Comparison of ENCODE assay signal across 13 cellular contexts in the genomic region with DNA sequence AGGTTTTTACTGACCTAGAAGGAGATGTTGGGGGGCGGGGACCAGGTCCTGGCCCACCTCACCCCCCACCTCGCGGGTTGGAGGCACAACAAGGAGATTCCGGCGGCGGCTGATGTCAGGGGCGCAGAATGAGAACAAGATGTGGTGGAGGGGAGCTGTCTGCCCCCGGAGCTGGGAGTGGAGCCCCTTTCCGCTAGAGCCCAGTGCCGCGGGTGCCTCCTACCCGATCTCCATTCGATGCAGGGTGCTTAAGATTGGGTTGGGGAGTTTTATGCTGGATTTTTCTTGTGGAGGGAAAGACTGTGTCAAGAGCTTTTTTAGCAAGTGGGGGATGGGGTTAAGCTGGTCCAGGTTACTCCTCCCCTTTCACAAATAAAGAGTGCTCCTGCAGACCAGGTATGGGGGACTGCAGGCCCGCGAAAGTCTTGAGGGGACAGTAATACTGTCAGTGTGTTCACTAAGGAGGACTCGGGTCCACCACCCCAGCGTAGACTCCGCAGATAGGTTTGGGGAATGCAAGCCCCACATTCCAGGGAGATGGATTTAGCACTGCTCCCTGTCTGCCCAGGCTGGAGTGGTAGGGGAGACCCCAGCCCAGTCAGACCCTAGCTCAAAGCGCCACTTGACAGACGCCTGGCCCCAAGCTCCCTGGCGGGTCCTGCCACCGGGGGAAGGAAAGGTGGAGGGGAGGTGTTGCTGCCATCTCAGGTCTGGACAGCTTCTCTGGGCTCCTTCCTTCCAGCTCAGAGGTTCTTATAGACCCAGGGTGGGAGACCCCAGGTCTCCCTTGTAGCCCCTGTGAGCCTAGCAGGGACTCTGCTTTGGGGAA. TPM values are rescaled to one million over a fixed set of nuclear protein-coding genes. Genes with fewer than 3 reads are reported as not detected.
DNase-seq lines count a peak whose midpoint lies in the region; ATAC-seq lines count a peak whose summit lies in the region.
"Had no signal": no experiment of that assay in that cellular context is flagged by ENCODE, and none has a peak within 500 bp of the region (broad histone marks: within the 10 kb centered on the region; RNA-seq: fewer than 3 reads in every experiment).

No MANE protein-coding gene starts in this region.

- H3K27ac ChIP-seq in CD4-positive, CD25-positive, alpha-beta regulatory T cell (ENCODE audit: insufficient read depth, low read length, poor library complexity, severe bottlenecking), result no peak overlapping the region
- H3K27ac ChIP-seq in GM23248, result no peak overlapping the region
- H3K27ac ChIP-seq: KMS-11 had no signal

- H3K9me3 Mint-ChIP-seq in CD4-positive, CD25-positive, alpha-beta regulatory T cell, result no peaks in the 10 kb centered on the region
- no peaks in the 10 kb centered on the region for H3K9me3 Mint-ChIP-seq in activated naive CD4-positive, alpha-beta T cell treated with anti-CD3 and anti-CD28 coated beads, Interleukin-2, amount 10 ng/mL, durations not matched to agents 7 days and 5 days
- no peaks in the 10 kb centered on the region for H3K9me3 Mint-ChIP-seq in naive B cell

- H3K36me3 ChIP-seq in CD4-positive, CD25-positive, alpha-beta regulatory T cell (ENCODE audit: control insufficient read depth, insufficient read depth, low read length), result no peaks in the 10 kb centered on the region
- H3K36me3 ChIP-seq in GM23248 (ENCODE audit: low read depth), result no peaks in the 10 kb centered on the region
- H3K36me3 ChIP-seq: HAP-1 had no signal

- CTCF ChIA-PET in activated naive CD4-positive, alpha-beta T cell treated with anti-CD3 and anti-CD28 coated beads, Interleukin-2, amount 10 ng/mL, durations not matched to agents 7 days and 5 days (lab: Charles Lee), result interaction anchor here (1.0 to 1.5 kb wide), 4 partner anchors 11 to 133 kb away, joined by 3 to 4 read pairs (median 3); no protein-coding TSS in a partner anchor

- H3K27ac Mint-ChIP-seq in CD4-positive, CD25-positive, alpha-beta regulatory T cell, result no peak overlapping the region
- H3K27ac Mint-ChIP-seq in activated naive CD4-positive, alpha-beta T cell treated with anti-CD3 and anti-CD28 coated beads, Interleukin-2, amount 10 ng/mL, durations not matched to agents 7 days and 5 days, result peak overlapping the region; percentile 71
- peak overlapping the region in 3 of 6 donors; percentile 34 to 64 (median 60) for H3K27ac Mint-ChIP-seq in naive B cell

- peaks cover 0 to 35% (median 13%) of the 10 kb centered on the region in 4 donors for H3K4me1 Mint-ChIP-seq in CD4-positive, CD25-positive, alpha-beta regulatory T cell
- peaks cover 18% of the 10 kb centered on the region for H3K4me1 Mint-ChIP-seq in activated naive CD4-positive, alpha-beta T cell treated with anti-CD3 and anti-CD28 coated beads, Interleukin-2, amount 10 ng/mL, durations not matched to agents 7 days and 5 days
- peaks cover 26 to 38% (median 32%) of the 10 kb centered on the region in 3 donors for H3K4me1 Mint-ChIP-seq in naive B cell

- 28 to 30% methylated on average over 22 of the region's 22 CpGs for WGBS in GM23248 (ENCODE audit: low coverage in 1 of 2, low lambda C conversion rate in 2 of 2, missing lambda C conversion rate in 2 of 2), 2 experiments

- H3K4me3 Mint-ChIP-seq in CD4-positive, CD25-positive, alpha-beta regulatory T cell, result peak overlapping the region; percentile 53 to 93 (median 76)
- peak overlapping the region; percentile 30 for H3K4me3 Mint-ChIP-seq in activated naive CD4-positive, alpha-beta T cell treated with anti-CD3 and anti-CD28 coated beads, Interleukin-2, amount 10 ng/mL, durations not matched to agents 7 days and 5 days
- H3K4me3 Mint-ChIP-seq in naive B cell, result peak overlapping the region in 7 of 8 donors; percentile 10 to 84 (median 76)

- DNase-seq in CD4-positive, CD25-positive, alpha-beta regulatory T cell, result peak in 1 of 3 donors; percentile 19
- DNase-seq in GM23248 (peak; percentile 37), naive B cell (no peak), EL (no peak), NCI-H2171 treated with DMSO at 0.1 percent for 48 hours (lab: John Stamatoyannopoulos, UW) (no peak), islet precursor cell (no peak)
- peak; percentile 34 for DNase-seq in activated naive CD4-positive, alpha-beta T cell treated with anti-CD3 and anti-CD28 coated beads, Interleukin-2, amount 10 ng/mL, durations not matched to agents 7 days and 5 days
- DNase-seq: activated gamma-delta T cell treated with Interleukin-2 at 50 U/mL for 16 hours; Calu3; effector CD8-positive, alpha-beta T cell had no signal

- peaks cover 42% of the 10 kb centered on the region for H3K4me1 ChIP-seq in CD4-positive, CD25-positive, alpha-beta regulatory T cell (ENCODE audit: control insufficient read depth, insufficient read depth, low read length, poor library complexity, severe bottlenecking)
- peaks cover 13% of the 10 kb centered on the region for H3K4me1 ChIP-seq in GM23248 (ENCODE audit: insufficient read depth)

- H3K79me2 ChIP-seq in GM23248 (ENCODE audit: insufficient read depth), result no peaks in the 10 kb centered on the region

- in situ Hi-C loops in GM23248 (cut with MboI), result no loop called here

- H3K9me3 ChIP-seq in CD4-positive, CD25-positive, alpha-beta regulatory T cell (ENCODE audit: control insufficient read depth in 2 of 2, low read length in 2 of 2), result no peaks in the 10 kb centered on the region
- no peaks in the 10 kb centered on the region for H3K9me3 ChIP-seq in GM23248 (ENCODE audit: low read depth)
- H3K9me3 ChIP-seq: HAP-1 had no signal

- H3K36me3 Mint-ChIP-seq in CD4-positive, CD25-positive, alpha-beta regulatory T cell, result no peaks in the 10 kb centered on the region
- no peaks in the 10 kb centered on the region for H3K36me3 Mint-ChIP-seq in activated naive CD4-positive, alpha-beta T cell treated with anti-CD3 and anti-CD28 coated beads, Interleukin-2, amount 10 ng/mL, durations not matched to agents 7 days and 5 days
- no peaks in the 10 kb centered on the region for H3K36me3 Mint-ChIP-seq in naive B cell

- H3K4me2 ChIP-seq in GM23248 (ENCODE audit: unreplicated experiment), result no peak overlapping the region
- H3K4me2 ChIP-seq: KMS-11 had no signal

- H3K27me3 ChIP-seq in CD4-positive, CD25-positive, alpha-beta regulatory T cell (ENCODE audit: control insufficient read depth, insufficient read depth, low read length), result peaks cover 34% of the 10 kb centered on the region
- H3K27me3 ChIP-seq in GM23248 (replicated peaks; ENCODE audit: insufficient read depth), result peaks cover 6% of the 10 kb centered on the region

- H3K4me3 ChIP-seq in CD4-positive, CD25-positive, alpha-beta regulatory T cell (ENCODE audit: low read depth, low read length), result no peak overlapping the region
- H3K4me3 ChIP-seq in GM23248, result no peak overlapping the region
- H3K4me3 ChIP-seq: HAP-1 had no signal

- H3K27me3 Mint-ChIP-seq in CD4-positive, CD25-positive, alpha-beta regulatory T cell, result peaks cover 72% of the 10 kb centered on the region
- H3K27me3 Mint-ChIP-seq in activated naive CD4-positive, alpha-beta T cell treated with anti-CD3 and anti-CD28 coated beads, Interleukin-2, amount 10 ng/mL, durations not matched to agents 7 days and 5 days, result peaks cover 100% of the 10 kb centered on the region
- H3K27me3 Mint-ChIP-seq in naive B cell, result peaks cover 59 to 84% (median 74%) of the 10 kb centered on the region in 3 donors

- H3K9me2 ChIP-seq in GM23248 (ENCODE audit: insufficient read depth), result no peaks in the 10 kb centered on the region

- H3F3A ChIP-seq in GM23248 (ENCODE audit: insufficient read depth), result peaks cover 10% of the 10 kb centered on the region

- H4K20me1 ChIP-seq in GM23248 (ENCODE audit: insufficient read depth), result no peaks in the 10 kb centered on the region

- no peak overlapping the region for H3K9ac ChIP-seq in GM23248
- H3K9ac ChIP-seq: KMS-11 had no signal

- no peak for ATAC-seq in CD4-positive, CD25-positive, alpha-beta regulatory T cell (ENCODE audit: low read depth in 2 of 2)
- no peak for ATAC-seq in naive B cell (ENCODE audit: low read depth in 2 of 2)

- H2AFZ ChIP-seq in GM23248, result no peak overlapping the region

RNA-seq across cellular contexts. Expression of gene CACNA1G, which starts 2.0 kb away (rescaled TPM):
- total RNA-seq in CD4-positive, CD25-positive, alpha-beta regulatory T cell, result 0.05 TPM
- not detected for polyA plus RNA-seq in CD4-positive, CD25-positive, alpha-beta regulatory T cell
- total RNA-seq in GM23248 (2014; rRNA removed; shearing (Covaris generic)), result 0.13 and 0.97 TPM in 2 replicates
- polyA plus RNA-seq in GM23248 (2016; fragmentation: Nextera tagmentation; extraction: Ambion mirVana), result 0.06 and 0.16 TPM in 2 replicates
- not detected for polyA plus RNA-seq in naive B cell (ENCODE audit: low read depth in 6 of 6)
- total RNA-seq: Calu3 had no signal

RNA-seq across cellular contexts. Expression of gene SPATA20, which starts 15.5 kb away (rescaled TPM):
- total RNA-seq in CD4-positive, CD25-positive, alpha-beta regulatory T cell, result 26.8 TPM
- polyA plus RNA-seq in CD4-positive, CD25-positive, alpha-beta regulatory T cell, result 10 to 100 TPM in 1 of 4 donors, 1 to 10 TPM in 3; 5.8 to 10.3 (median 6.5) TPM
- 146 TPM in 2 replicates for total RNA-seq in GM23248 (2014; rRNA removed; shearing (Covaris generic))
- 89.9 and 91.2 TPM in 2 replicates for polyA plus RNA-seq in GM23248 (2016; fragmentation: Nextera tagmentation; extraction: Ambion mirVana)
- polyA plus RNA-seq in naive B cell (ENCODE audit: low read depth in 6 of 6), result 10 to 100 TPM in 4 of 6 donors, 1 to 10 TPM in 2; 8.2 to 17.0 (median 11.9) TPM

RNA-seq across cellular contexts. Expression of gene EPN3, which starts 29.9 kb away (rescaled TPM):
- total RNA-seq in CD4-positive, CD25-positive, alpha-beta regulatory T cell, result not detected
- polyA plus RNA-seq in CD4-positive, CD25-positive, alpha-beta regulatory T cell, result not detected
- total RNA-seq in GM23248 (2014; rRNA removed; shearing (Covaris generic)), result not detected in 2 replicates
- polyA plus RNA-seq in GM23248 (2016; fragmentation: Nextera tagmentation; extraction: Ambion mirVana) (0.13 TPM in 1 of 2 replicates, not detected in the other), naive B cell (ENCODE audit: low read depth in 6 of 6) (not detected)
- total RNA-seq: skeletal muscle tissue had no signal

RNA-seq across cellular contexts. Expression of gene MYCBPAP, which starts 54.2 kb away (rescaled TPM):
- total RNA-seq in CD4-positive, CD25-positive, alpha-beta regulatory T cell, result 5.7 TPM
- 1 to 10 TPM in 2 of 4 donors, under 1 TPM in 2; 0.50 to 1.6 (median 0.89) TPM for polyA plus RNA-seq in CD4-positive, CD25-positive, alpha-beta regulatory T cell
- 0.32 and 0.89 TPM in 2 replicates for total RNA-seq in GM23248 (2014; rRNA removed; shearing (Covaris generic))
- polyA plus RNA-seq in GM23248 (2016; fragmentation: Nextera tagmentation; extraction: Ambion mirVana), result 0.79 and 1.4 TPM in 2 replicates
- polyA plus RNA-seq in naive B cell (ENCODE audit: low read depth in 6 of 6), result under 1 TPM in 3 of 6 donors, not detected in 3; 0.14 to 0.75 (median 0.47) TPM

Comparison
In these comparisons a context has a peak if more than half of its experiments do, and no peak if none do; other contexts are left out.
1. DNase-seq: peak in GM23248 (single experiment) and activated naive CD4-positive, alpha-beta T cell treated with anti-CD3 and anti-CD28 coated beads, Interleukin-2, amount 10 ng/mL, durations not matched to agents 7 days and 5 days (single experiment); none in naive B cell (single experiment), EL (single experiment), NCI-H2171 treated with DMSO at 0.1 percent for 48 hours (single experiment) and islet precursor cell (single experiment).
2. Peak in every context shown above with its lines, with median percentiles within 50 percentile points of each other: H3K4me3 Mint-ChIP-seq.